In genomic region chr16:17029602-17030350, GRCh38 we compare ENCODE assay signal across 23 cellular contexts.
A peak's percentile ranks its signal among the peaks of the same experiment; 100 is the strongest.
DNase-seq lines count a peak whose midpoint lies in the region; ATAC-seq, FAIRE-seq and TF ChIP-seq lines count a peak whose summit lies in the region.
"Had no signal": no experiment of that assay in that cellular context is flagged by ENCODE, and none has a peak within 500 bp of the region (broad histone marks: within the 10 kb centered on the region; RNA-seq: fewer than 3 reads in every experiment).

No MANE protein-coding gene starts in this region.

- SMC1A ChIA-PET in GM12878 (lab: Charles Lee; ENCODE audit: uncharacterized antibody, unreplicated experiment), result interaction anchor here (0.8 to 10.5 kb wide), 10 partner anchors 10 to 169 kb away, joined by 3 to 179 read pairs (median 6); no protein-coding TSS in a partner anchor

- intact Hi-C loops in HepG2 (cut with micrococcal nuclease; ENCODE audit: unreplicated experiment), result no loop called here
- intact Hi-C loops in right lobe of liver (cut with DNase I), result no loop called here
- intact Hi-C loops in GM12878 (cut with micrococcal nuclease; ENCODE audit: unreplicated experiment), result loop anchor here (5.0 kb wide), 2 partner anchors 167 to 273 kb away; no protein-coding TSS in a partner anchor

- TF ChIP-seq RAD21 in HepG2 (CRISPR knock-in tag; IDR thresholded peaks at IDR 0.05) (no peak), GM12878 (IDR thresholded peaks at IDR 0.05; ENCODE audit: insufficient read depth, low read depth, low read length) (no peak)

- no TSS peak for BruUV-seq in HepG2 (replicated peaks; lab: Mats Ljungman, UMichigan)
- no TSS peak for BruUV-seq in GM12878 (replicated peaks; lab: Mats Ljungman, UMichigan)

- H3K27me3 Mint-ChIP-seq in stimulated activated memory B cell treated with anti-CD40 and anti-IgM and Interleukin-4, amounts not matched to agents 10 μg/mL and 1 μg/mL and 100 μg/mL, for 72 hours, result no peaks in the 10 kb centered on the region
- H3K27me3 Mint-ChIP-seq in progenitor cell of endocrine pancreas, result no peaks in the 10 kb centered on the region
- H3K27me3 Mint-ChIP-seq: B cell; CD4-positive, CD25-positive, alpha-beta regulatory T cell had no signal

- H3K4me3 Mint-ChIP-seq in stimulated activated memory B cell treated with anti-CD40 and anti-IgM and Interleukin-4, amounts not matched to agents 10 μg/mL and 1 μg/mL and 100 μg/mL, for 72 hours, result no peak overlapping the region
- H3K4me3 Mint-ChIP-seq in progenitor cell of endocrine pancreas (ENCODE audit: low read depth), result no peak overlapping the region
- H3K4me3 Mint-ChIP-seq: B cell; CD4-positive, CD25-positive, alpha-beta regulatory T cell; CD8-positive, alpha-beta T cell had no signal

- H3K27ac ChIP-seq in HepG2 (ENCODE audit: extremely low read length, insufficient read depth, low read length) (no peak overlapping the region), right lobe of liver (no peak overlapping the region), GM12878 (ENCODE audit: control insufficient read depth, insufficient read depth) (no peak overlapping the region)
- H3K27ac ChIP-seq: 22Rv1, BLaER1, C4-2B, GM23248 had no signal

- POLR2A ChIA-PET in HepG2 (lab: Yijun Ruan, JAX), result no interaction called here
- POLR2A ChIA-PET in GM12878 (lab: Charles Lee), result interaction anchor here (3.6 kb wide), 1 partner anchor 39 kb away, joined by 27 read pairs; no protein-coding TSS in a partner anchor

- RAD21 ChIA-PET in GM12878 (lab: Charles Lee; ENCODE audit: unreplicated experiment), result interaction anchor here (0.6 to 6.6 kb wide), 2 partner anchors 40 to 105 kb away, joined by 3 to 101 read pairs; no protein-coding TSS in a partner anchor

- no peak for FAIRE-seq in HepG2 (lab: Jason Lieb, UNC)
- no peak for FAIRE-seq in GM12878 (lab: Jason Lieb, UNC)
- FAIRE-seq: A204.1, GM12891, GM18507, H1 had no signal

- peaks cover 65% of the 10 kb centered on the region for H3K36me3 Mint-ChIP-seq in stimulated activated memory B cell treated with anti-CD40 and anti-IgM and Interleukin-4, amounts not matched to agents 10 μg/mL and 1 μg/mL and 100 μg/mL, for 72 hours
- H3K36me3 Mint-ChIP-seq in progenitor cell of endocrine pancreas (ENCODE audit: insufficient read depth), result no peaks in the 10 kb centered on the region

- no peak for DNase-seq in HepG2 (ENCODE audit: low spot score)
- DNase-seq in right lobe of liver, result no peak
- DNase-seq in GM12878 (ENCODE audit: low read depth, low spot score), result no peak
- no peak for DNase-seq in progenitor cell of endocrine pancreas (ENCODE audit: low spot score, unreplicated experiment)
- DNase-seq: Caco-2; CD4-positive, CD25-positive, alpha-beta regulatory T cell; CD8-positive, alpha-beta T cell; DMS153; EL; GDM1; GM23248; H7; HCEC 1CT had no signal

- 0% methylated on average over 1 of the region's 1 CpG for WGBS in HepG2 (ENCODE audit: low lambda C conversion rate)
- WGBS in right lobe of liver (ENCODE audit: insufficient coverage, low coverage, low lambda C conversion rate, missing lambda C conversion rate), result 21% methylated on average over 1 of the region's 1 CpG
- WGBS in GM12878 (ENCODE audit: insufficient coverage, insufficient replicate concordance, low lambda C conversion rate, missing lambda C conversion rate), result 43% methylated on average over 1 of the region's 1 CpG

- H3K4me3 ChIP-seq in HepG2 (replicated peaks in 1 of 3; ENCODE audit: insufficient read depth in 1 of 3, low read depth in 2 of 3, low read length in 3 of 3), result no peak overlapping the region
- H3K4me3 ChIP-seq in right lobe of liver, result no peak overlapping the region
- H3K4me3 ChIP-seq in GM12878, result no peak overlapping the region
- H3K4me3 ChIP-seq: BLaER1, GM23248 had no signal

- TF ChIP-seq CTCF in HepG2 (CRISPR knock-in tag; IDR thresholded peaks at IDR 0.05) (no peak), right lobe of liver (IDR thresholded peaks at IDR 0.05) (no peak), GM12878 (IDR thresholded peaks at IDR 0.05 in 2 of 3, conservative IDR thresholded peaks at IDR 0.05 in 1 of 3; ENCODE audit: control insufficient read depth in 2 of 3, extremely low read depth in 1 of 3, insufficient read depth in 1 of 3, low read depth in 3 of 3, low read length in 3 of 3) (no peak), progenitor cell of endocrine pancreas (IDR thresholded peaks at IDR 0.05; ENCODE audit: unreplicated experiment) (no peak)

- H3K9me3 ChIP-seq in HepG2 (ENCODE audit: low read length), result peaks cover 13% of the 10 kb centered on the region
- H3K9me3 ChIP-seq in right lobe of liver, result no peaks in the 10 kb centered on the region
- peaks cover 10% of the 10 kb centered on the region for H3K9me3 ChIP-seq in GM12878 (replicated peaks; ENCODE audit: control insufficient read depth, insufficient read depth, low read length)
- H3K9me3 ChIP-seq: Caco-2 had no signal

- peak overlapping the region; percentile 92 for H3K27ac Mint-ChIP-seq in stimulated activated memory B cell treated with anti-CD40 and anti-IgM and Interleukin-4, amounts not matched to agents 10 μg/mL and 1 μg/mL and 100 μg/mL, for 72 hours
- H3K27ac Mint-ChIP-seq in progenitor cell of endocrine pancreas, result no peak overlapping the region
- H3K27ac Mint-ChIP-seq: B cell; CD4-positive, CD25-positive, alpha-beta regulatory T cell; CD8-positive, alpha-beta T cell had no signal

- no peak overlapping the region for H3K4me2 ChIP-seq in HepG2 (ENCODE audit: low read depth, low read length)
- H3K4me2 ChIP-seq in GM12878 (ENCODE audit: control insufficient read depth, insufficient read depth), result no peak overlapping the region
- H3K4me2 ChIP-seq: BLaER1 had no signal

- TF ChIP-seq POLR2A in HepG2 (IDR thresholded peaks at IDR 0.05; ENCODE audit: insufficient read depth in 1 of 2, low read depth in 2 of 2, low read length in 2 of 2) (no peak), right lobe of liver (IDR thresholded peaks at IDR 0.05) (no peak), GM12878 (IDR thresholded peaks at IDR 0.05; ENCODE audit: low read depth, low read length) (no peak)

- H3K36me3 ChIP-seq in HepG2 (replicated peaks in 1 of 2; ENCODE audit: control insufficient read depth in 1 of 2, insufficient read depth in 2 of 2, low read length in 2 of 2) (no peaks in the 10 kb centered on the region), right lobe of liver (no peaks in the 10 kb centered on the region), GM12878 (ENCODE audit: control insufficient read depth in 2 of 2, insufficient read depth in 2 of 2, low read length in 1 of 2) (no peaks in the 10 kb centered on the region)
- H3K36me3 ChIP-seq: BLaER1 had no signal

- TF ChIP-seq EP300 in HepG2 (IDR thresholded peaks at IDR 0.05; ENCODE audit: low read depth in 2 of 2, low read length in 2 of 2) (no peak), HepG2 (CRISPR knock-in tag; IDR thresholded peaks at IDR 0.05; ENCODE audit: borderline replicate concordance) (no peak), GM12878 (IDR thresholded peaks at IDR 0.05; ENCODE audit: borderline replicate concordance in 1 of 2, control insufficient read depth in 1 of 2, low read depth in 2 of 2, low read length in 2 of 2) (no peak)

- CTCF ChIA-PET in HepG2 (lab: Yijun Ruan, JAX; ENCODE audit: low intra/inter-chr PET ratio, low total read pairs) (no interaction called here), GM12878 (lab: Yijun Ruan, JAX) (interaction anchor here (0.7 to 1.4 kb wide), 5 partner anchors 15 to 168 kb away, joined by 3 to 5 read pairs (median 4); no protein-coding TSS in a partner anchor)

- H3K9ac ChIP-seq in HepG2 (ENCODE audit: insufficient read depth, low read depth, low read length) (no peak overlapping the region), GM12878 (ENCODE audit: control insufficient read depth, insufficient read depth, low read length) (no peak overlapping the region)
- H3K9ac ChIP-seq: BLaER1, GM23248 had no signal

- ATAC-seq in HepG2, result no peak
- ATAC-seq in right lobe of liver, result no peak
- no peak for ATAC-seq in GM12878
- no peak for ATAC-seq in stimulated activated memory B cell treated with anti-CD40 and anti-IgM and Interleukin-4, amounts not matched to agents 10 μg/mL and 1 μg/mL and 100 μg/mL, for 72 hours
- no peak for ATAC-seq in HG03097 (IDR thresholded peaks at IDR 0.05; ENCODE audit: low FRiP score, unreplicated experiment)
- ATAC-seq: CD8-positive, alpha-beta T cell had no signal

- H3K4me1 ChIP-seq in HepG2 (ENCODE audit: insufficient read depth, low read length) (no peaks in the 10 kb centered on the region), right lobe of liver (no peaks in the 10 kb centered on the region), GM12878 (ENCODE audit: control insufficient read depth, insufficient read depth, low read length) (peaks cover 26% of the 10 kb centered on the region)
- H3K4me1 ChIP-seq: Caco-2 had no signal

- H2AFZ ChIP-seq in HepG2 (ENCODE audit: low read length), result no peak overlapping the region
- H2AFZ ChIP-seq in GM12878 (ENCODE audit: control insufficient read depth, low read depth, low read length), result no peak overlapping the region
- H2AFZ ChIP-seq: GM23248 had no signal

- H4K20me1 ChIP-seq in HepG2 (ENCODE audit: insufficient read depth, low read length) (no peaks in the 10 kb centered on the region), GM12878 (ENCODE audit: control insufficient read depth, insufficient read depth) (no peaks in the 10 kb centered on the region)
- H4K20me1 ChIP-seq: BLaER1 had no signal

- in situ Hi-C loops in HepG2 (cut with HindIII; ENCODE audit: extremely low pct_ligation_motif_present, low pct_unique_long_range_greater_than_20kb), result no loop called here
- in situ Hi-C loops in GM12878 (cut with MboI), result no loop called here

- H3K9me3 Mint-ChIP-seq in stimulated activated memory B cell treated with anti-CD40 and anti-IgM and Interleukin-4, amounts not matched to agents 10 μg/mL and 1 μg/mL and 100 μg/mL, for 72 hours, result peaks cover 9% of the 10 kb centered on the region
- peaks cover 5% of the 10 kb centered on the region for H3K9me3 Mint-ChIP-seq in progenitor cell of endocrine pancreas (ENCODE audit: low read depth)

- H3K27me3 ChIP-seq in HepG2 (ENCODE audit: control insufficient read depth in 1 of 2, insufficient read depth in 2 of 2, low read length in 2 of 2), result no peaks in the 10 kb centered on the region
- no peaks in the 10 kb centered on the region for H3K27me3 ChIP-seq in right lobe of liver
- no peaks in the 10 kb centered on the region for H3K27me3 ChIP-seq in GM12878 (replicated peaks in 1 of 2; ENCODE audit: control insufficient read depth in 2 of 2, insufficient read depth in 2 of 2, low read length in 1 of 2)
- H3K27me3 ChIP-seq: BLaER1 had no signal

- H3K79me2 ChIP-seq in HepG2 (ENCODE audit: insufficient read depth, low read length) (no peaks in the 10 kb centered on the region), GM12878 (ENCODE audit: control insufficient read depth, insufficient read depth, low read length) (no peaks in the 10 kb centered on the region; the same call in 1 of the 2 replicates)

- peaks cover 43% of the 10 kb centered on the region for H3K4me1 Mint-ChIP-seq in stimulated activated memory B cell treated with anti-CD40 and anti-IgM and Interleukin-4, amounts not matched to agents 10 μg/mL and 1 μg/mL and 100 μg/mL, for 72 hours
- H3K4me1 Mint-ChIP-seq in progenitor cell of endocrine pancreas (ENCODE audit: low read depth), result no peaks in the 10 kb centered on the region

TF ChIP-seq in HepG2, 621 proteins besides CTCF, POLR2A, EP300 and RAD21 (continues in another document):
- TF ChIP-seq WIZ (CRISPR knock-in tag; IDR thresholded peaks at IDR 0.05), result no peak

TF ChIP-seq in GM12878, 131 proteins besides CTCF, POLR2A, EP300 and RAD21 (continues in another document):
- no peak for TF ChIP-seq KAT2A (conservative IDR thresholded peaks at IDR 0.05; ENCODE audit: control insufficient read depth, low read depth, low read length)

Comparison
In these comparisons a context has a peak if more than half of its experiments do, and no peak if none do; other contexts are left out.
1. Of the 75 proteins assayed by ChIP-seq in both HepG2 and GM12878: peak only in HepG2: CEBPB; only in GM12878: none; in both: none; in neither: 73; mixed calls (peak in some experiments, not most) for 1.